In genomic region chr7:141704741-141705140, GRCh38 we compare ENCODE assay signal across 34 cellular contexts. TPM values are rescaled to one million over a fixed set of nuclear protein-coding genes. Genes with fewer than 3 reads are reported as not detected.
A peak's percentile ranks its signal among the peaks of the same experiment; 100 is the strongest.
DNase-seq lines count a peak whose midpoint lies in the region; ATAC-seq, FAIRE-seq and TF ChIP-seq lines count a peak whose summit lies in the region.
"Had no signal": no experiment of that assay in that cellular context is flagged by ENCODE, and none has a peak within 500 bp of the region (broad histone marks: within the 10 kb centered on the region; RNA-seq: fewer than 3 reads in every experiment).

No MANE protein-coding gene starts in this region.

- H3K27ac ChIP-seq in 22Rv1: 0 out of 2 replicates have a peak overlapping the region, but pooled peaks have one; percentile 7
- H3K27ac ChIP-seq in heart right ventricle: no peak overlapping the region
- H3K27ac ChIP-seq: dorsolateral prefrontal cortex, sigmoid colon, SK-N-MC had no signal

- no peaks in the 10 kb centered on the region for H3K36me3 ChIP-seq in bronchial epithelial cell (ENCODE audit: control insufficient read depth, insufficient read depth, low read length)
- no peaks in the 10 kb centered on the region for H3K36me3 ChIP-seq in heart right ventricle
- H3K36me3 ChIP-seq: sigmoid colon had no signal

- TF ChIP-seq CTCF in 22Rv1 (IDR thresholded peaks at IDR 0.05) (no peak), bronchial epithelial cell (IDR thresholded peaks at IDR 0.05; ENCODE audit: insufficient read depth, low read length, severe bottlenecking) (no peak), neural crest cell (conservative IDR thresholded peaks at IDR 0.05) (no peak), heart right ventricle (IDR thresholded peaks at IDR 0.05) (no peak)

- H3K4me1 Mint-ChIP-seq in neural crest cell: peaks cover 17% of the 10 kb centered on the region
- H3K4me1 Mint-ChIP-seq in activated CD8-positive, alpha-beta memory T cell treated with anti-CD3 and anti-CD28 coated beads, Interleukin-2, amount 10 ng/mL, durations not matched to agents 7 days and 5 days: peaks cover 17% of the 10 kb centered on the region

- H3K27me3 ChIP-seq in bronchial epithelial cell (ENCODE audit: control insufficient read depth, insufficient read depth, low read length): no peaks in the 10 kb centered on the region
- H3K27me3 ChIP-seq in heart right ventricle: no peaks in the 10 kb centered on the region
- H3K27me3 ChIP-seq: dorsolateral prefrontal cortex, sigmoid colon had no signal

- H3K36me3 Mint-ChIP-seq in neural crest cell (ENCODE audit: low read depth): no peaks in the 10 kb centered on the region
- H3K36me3 Mint-ChIP-seq in activated CD8-positive, alpha-beta memory T cell treated with anti-CD3 and anti-CD28 coated beads, Interleukin-2, amount 10 ng/mL, durations not matched to agents 7 days and 5 days: peaks cover 6% of the 10 kb centered on the region

- intact Hi-C loops in left ventricle myocardium superior (cut with micrococcal nuclease) (no loop called here), heart right ventricle (cut with DNase I) (loop anchor here in 2 of 10 donors (5.0 kb wide), 2 partner anchors 33 to 52 kb away; partner anchors contain the start of gene SSBP1 (in 2 of the 2))

- no peak overlapping the region for H3K4me3 ChIP-seq in bronchial epithelial cell (ENCODE audit: low read depth, low read length)
- no peak overlapping the region for H3K4me3 ChIP-seq in heart right ventricle
- H3K4me3 ChIP-seq: dorsolateral prefrontal cortex, lung, sigmoid colon, SK-N-MC had no signal

- peaks cover 44% of the 10 kb centered on the region for H3K27me3 Mint-ChIP-seq in neural crest cell (ENCODE audit: low read depth)
- peaks cover 45% of the 10 kb centered on the region for H3K27me3 Mint-ChIP-seq in activated CD8-positive, alpha-beta memory T cell treated with anti-CD3 and anti-CD28 coated beads, Interleukin-2, amount 10 ng/mL, durations not matched to agents 7 days and 5 days
- H3K27me3 Mint-ChIP-seq: activated CD4-positive, alpha-beta T cell treated with anti-CD3 and anti-CD28 coated beads for 36 hours; stimulated activated naive B cell treated with anti-CD40 and anti-IgM and Interleukin-4, amounts not matched to agents 10 μg/mL and 1 μg/mL and 100 μg/mL, for 72 hours; T-helper 17 cell had no signal

- peaks cover 0 to 26% (median 19%) of the 10 kb centered on the region in 9 donors for H3K4me1 ChIP-seq in heart right ventricle

- CTCF ChIA-PET in activated CD8-positive, alpha-beta memory T cell treated with anti-CD3 and anti-CD28 coated beads, Interleukin-2, amount 10 ng/mL, durations not matched to agents 7 days and 5 days (lab: Charles Lee): interaction anchor here (1.8 kb wide), 1 partner anchor 33 kb away, joined by 5 read pairs; the partner anchor contains the start of gene SSBP1

- FAIRE-seq in bronchial epithelial cell (lab: Jason Lieb, UNC): no peak
- FAIRE-seq: A204.1, endothelial cell of umbilical vein had no signal

- ATAC-seq in activated CD8-positive, alpha-beta memory T cell treated with anti-CD3 and anti-CD28 coated beads, Interleukin-2, amount 10 ng/mL, durations not matched to agents 7 days and 5 days: no peak
- ATAC-seq in left ventricle myocardium superior: no peak
- no peak for ATAC-seq in heart right ventricle
- ATAC-seq in HG02840 (IDR thresholded peaks at IDR 0.05; ENCODE audit: low FRiP score, unreplicated experiment): no peak
- ATAC-seq: activated CD4-positive, alpha-beta T cell treated with anti-CD3 and anti-CD28 coated beads for 36 hours; activated CD8-positive, alpha-beta T cell treated with anti-CD3 and anti-CD28 coated beads, Interleukin-2, amount 10 ng/mL, durations not matched to agents 7 days and 5 days; stimulated activated naive B cell treated with anti-CD40 and anti-IgM and Interleukin-4, amounts not matched to agents 10 μg/mL and 1 μg/mL and 100 μg/mL, for 72 hours; T-helper 17 cell had no signal

- H3K4me3 Mint-ChIP-seq in neural crest cell: peak overlapping the region; percentile 69
- H3K4me3 Mint-ChIP-seq in activated CD8-positive, alpha-beta memory T cell treated with anti-CD3 and anti-CD28 coated beads, Interleukin-2, amount 10 ng/mL, durations not matched to agents 7 days and 5 days: no peak overlapping the region
- H3K4me3 Mint-ChIP-seq: activated CD4-positive, alpha-beta T cell treated with anti-CD3 and anti-CD28 coated beads for 36 hours; activated CD8-positive, alpha-beta T cell treated with anti-CD3 and anti-CD28 coated beads, Interleukin-2, amount 10 ng/mL, durations not matched to agents 7 days and 5 days; stimulated activated naive B cell treated with anti-CD40 and anti-IgM and Interleukin-4, amounts not matched to agents 10 μg/mL and 1 μg/mL and 100 μg/mL, for 72 hours; T-helper 17 cell had no signal

- H3K9me3 ChIP-seq in heart right ventricle: no peaks in the 10 kb centered on the region
- H3K9me3 ChIP-seq: sigmoid colon had no signal

- 87 to 90% methylated on average over 5 of the region's 5 CpGs for WGBS in heart right ventricle, 2 donors

- no peaks in the 10 kb centered on the region for H3K9me3 Mint-ChIP-seq in neural crest cell
- no peaks in the 10 kb centered on the region for H3K9me3 Mint-ChIP-seq in activated CD8-positive, alpha-beta memory T cell treated with anti-CD3 and anti-CD28 coated beads, Interleukin-2, amount 10 ng/mL, durations not matched to agents 7 days and 5 days (ENCODE audit: low read depth)
- H3K9me3 Mint-ChIP-seq: stimulated activated naive B cell treated with anti-CD40 and anti-IgM and Interleukin-4, amounts not matched to agents 10 μg/mL and 1 μg/mL and 100 μg/mL, for 72 hours had no signal

- no peak overlapping the region for H3K27ac Mint-ChIP-seq in neural crest cell (ENCODE audit: unreplicated experiment)
- no peak overlapping the region for H3K27ac Mint-ChIP-seq in activated CD8-positive, alpha-beta memory T cell treated with anti-CD3 and anti-CD28 coated beads, Interleukin-2, amount 10 ng/mL, durations not matched to agents 7 days and 5 days
- H3K27ac Mint-ChIP-seq: activated CD4-positive, alpha-beta T cell treated with anti-CD3 and anti-CD28 coated beads for 36 hours; activated CD8-positive, alpha-beta T cell treated with anti-CD3 and anti-CD28 coated beads, Interleukin-2, amount 10 ng/mL, durations not matched to agents 7 days and 5 days; stimulated activated naive B cell treated with anti-CD40 and anti-IgM and Interleukin-4, amounts not matched to agents 10 μg/mL and 1 μg/mL and 100 μg/mL, for 72 hours had no signal

- peak; percentile 11 for DNase-seq in HCEC 1CT
- DNase-seq in bronchial epithelial cell (ENCODE audit: low read depth): peak; percentile 68
- DNase-seq in neural crest cell (ENCODE audit: low read depth, low spot score): no peak
- no peak for DNase-seq in activated CD8-positive, alpha-beta memory T cell treated with anti-CD3 and anti-CD28 coated beads, Interleukin-2, amount 10 ng/mL, durations not matched to agents 7 days and 5 days
- DNase-seq in left ventricle myocardium superior: no peak
- no peak for DNase-seq in heart right ventricle
- DNase-seq: activated CD4-positive, alpha-beta T cell treated with anti-CD3 and anti-CD28 coated beads for 36 hours; activated CD8-positive, alpha-beta T cell treated with anti-CD3 and anti-CD28 coated beads, Interleukin-2, amount 10 ng/mL, durations not matched to agents 7 days and 5 days; activated gamma-delta T cell; activated T-cell treated with anti-CD3 and anti-CD28 coated beads for 4 hours; DMS153; dorsolateral prefrontal cortex; GF-D8; H7; head of caudate nucleus; KG1; kidney glomerular epithelial cell; NCI-H446; sigmoid colon; stimulated activated CD4-positive, alpha-beta T cell treated with anti-CD3 and anti-CD28 coated beads, Interleukin-15, amount 100 ng/mL, for 24 hours; stimulated activated naive B cell treated with anti-CD40 and anti-IgM and Interleukin-4, amounts not matched to agents 10 μg/mL and 1 μg/mL and 100 μg/mL, for 72 hours; T-helper 17 cell had no signal

RNA-seq across cellular contexts. Expression of gene DENND11, which starts 2.8 kb away (rescaled TPM):
- total RNA-seq in bronchial epithelial cell (19.2 and 21.8 TPM in 2 replicates), neural crest cell (30.7 and 33.7 TPM in 2 replicates), left ventricle myocardium superior (10.8 TPM), heart right ventricle (10 to 100 TPM in 4 of 10 donors, 1 to 10 TPM in 6; 6.7 to 11.5 (median 9.3) TPM)
- 10 to 100 TPM; 17.0 to 27.3 TPM for total RNA-seq in activated CD8-positive, alpha-beta memory T cell treated with anti-CD3 and anti-CD28 coated beads, Interleukin-2, amount 10 ng/mL, durations not matched to agents 7 days and 5 days
- 1 to 10 TPM; 2.7 to 3.4 TPM for polyA plus RNA-seq in heart right ventricle

RNA-seq across cellular contexts. Expression of gene WEE2, which starts 3.4 kb away (rescaled TPM):
- total RNA-seq in bronchial epithelial cell (not detected in 2 replicates), neural crest cell (not detected in 2 replicates), left ventricle myocardium superior (not detected), heart right ventricle (under 1 TPM in 1 of 10 donors, not detected in 9; 0.12 TPM)
- total RNA-seq in activated CD8-positive, alpha-beta memory T cell treated with anti-CD3 and anti-CD28 coated beads, Interleukin-2, amount 10 ng/mL, durations not matched to agents 7 days and 5 days: not detected
- not detected for polyA plus RNA-seq in heart right ventricle
- total RNA-seq: activated CD4-positive, alpha-beta T cell treated with anti-CD3 and anti-CD28 coated beads for 36 hours; activated CD8-positive, alpha-beta T cell treated with anti-CD3 and anti-CD28 coated beads, Interleukin-2, amount 10 ng/mL, durations not matched to agents 7 days and 5 days; endothelial cell of umbilical vein; lung; mucosa of gallbladder; posterior vena cava; sigmoid colon; T-helper 17 cell had no signal
- polyA plus RNA-seq: BJ, endothelial cell of umbilical vein, lung, urinary bladder had no signal

RNA-seq across cellular contexts. Expression of gene SSBP1, which starts 33.4 kb away (rescaled TPM):
- total RNA-seq in bronchial epithelial cell (126 and 162 TPM in 2 replicates), neural crest cell (159 and 163 TPM in 2 replicates), left ventricle myocardium superior (98.4 TPM), heart right ventricle (100 to 1,000 TPM in 9 of 10 donors, 10 to 100 TPM in 1; 97.4 to 122 (median 107) TPM)
- 100 to 1,000 TPM; 123 to 133 TPM for total RNA-seq in activated CD8-positive, alpha-beta memory T cell treated with anti-CD3 and anti-CD28 coated beads, Interleukin-2, amount 10 ng/mL, durations not matched to agents 7 days and 5 days
- 100 to 1,000 TPM; 175 to 256 TPM for polyA plus RNA-seq in heart right ventricle

RNA-seq across cellular contexts. Expression of gene TAS2R3, which starts 59.2 kb away (rescaled TPM):
- total RNA-seq in bronchial epithelial cell (3.9 and 7.6 TPM in 2 replicates), neural crest cell (1.8 and 2.2 TPM in 2 replicates), left ventricle myocardium superior (0.47 TPM), heart right ventricle (1 to 10 TPM in 1 of 10 donors, under 1 TPM in 7, not detected in 2; 0.30 to 1.1 (median 0.46) TPM)
- under 1 TPM; 0.70 to 0.75 TPM for total RNA-seq in activated CD8-positive, alpha-beta memory T cell treated with anti-CD3 and anti-CD28 coated beads, Interleukin-2, amount 10 ng/mL, durations not matched to agents 7 days and 5 days
- not detected for polyA plus RNA-seq in heart right ventricle
- total RNA-seq: HT1080 had no signal
- polyA plus RNA-seq: BJ, lung, neural cell, urinary bladder had no signal

Comparison
In these comparisons a context has a peak if more than half of its experiments do, and no peak if none do; other contexts are left out.
1. DNase-seq: peak in HCEC 1CT (single experiment) and bronchial epithelial cell (single experiment); none in neural crest cell (single experiment), activated CD8-positive, alpha-beta memory T cell treated with anti-CD3 and anti-CD28 coated beads, Interleukin-2, amount 10 ng/mL, durations not matched to agents 7 days and 5 days (single experiment), left ventricle myocardium superior (single experiment) and heart right ventricle (0 of 2).